ENCODE assay signal across 8 cellular contexts in genomic region chr12:51863921-51864700, GRCh38. TPM values are rescaled to one million over a fixed set of nuclear protein-coding genes. Genes with fewer than 3 reads are reported as not detected.
DNase-seq lines count a peak whose midpoint lies in the region; ATAC-seq and TF ChIP-seq lines count a peak whose summit lies in the region.

No MANE protein-coding gene starts in this region.

- no peak for TF ChIP-seq CTCF in fibroblast of villous mesenchyme (IDR thresholded peaks at IDR 0.05; ENCODE audit: insufficient read depth, low read depth, low read length)
- TF ChIP-seq CTCF in Calu3 (IDR thresholded peaks at IDR 0.05; ENCODE audit: unreplicated experiment), result no peak

- DNase-seq in EH (ENCODE audit: low read depth), result peak; percentile 25
- DNase-seq in SW480 (ENCODE audit: low spot score), result peak; percentile 64
- DNase-seq in fibroblast of villous mesenchyme (ENCODE audit: low read depth), result no peak
- peak in 9 of 10 donors; percentile 31 to 91 (median 59) for DNase-seq in posterior cingulate gyrus
- DNase-seq in Calu3, result no peak
- DNase-seq in KBM-7, result no peak
- no peak for DNase-seq in T-helper 9 cell

- H3K27me3 Mint-ChIP-seq in Calu3 (ENCODE audit: unreplicated experiment), result peaks cover 43% of the 10 kb centered on the region

- no peak for ATAC-seq in GM21367 (IDR thresholded peaks at IDR 0.05; ENCODE audit: unreplicated experiment)

- no peak overlapping the region for H3K4me3 Mint-ChIP-seq in Calu3 (ENCODE audit: low read depth, unreplicated experiment)

- intact Hi-C loops in posterior cingulate gyrus (cut with DNase I) (no loop called here), Calu3 (cut with micrococcal nuclease; ENCODE audit: unreplicated experiment) (no loop called here)

- H3K27ac Mint-ChIP-seq in Calu3 (ENCODE audit: unreplicated experiment), result no peak overlapping the region

- H3K9me3 Mint-ChIP-seq in Calu3 (ENCODE audit: low read depth, unreplicated experiment), result no peaks in the 10 kb centered on the region

- in situ Hi-C loops in KBM-7 (cut with MboI; ENCODE audit: low pct_unique_long_range_greater_than_20kb, low sequenced_read_pairs), result no loop called here

- no peaks in the 10 kb centered on the region for H3K4me1 Mint-ChIP-seq in Calu3 (ENCODE audit: low read depth, unreplicated experiment)

- no peaks in the 10 kb centered on the region for H3K36me3 Mint-ChIP-seq in Calu3 (ENCODE audit: insufficient read depth, unreplicated experiment)

- CTCF ChIA-PET in Calu3 (lab: Charles Lee), result no interaction called here

- H3K4me3 ChIP-seq in fibroblast of villous mesenchyme (ENCODE audit: low read depth, low read length), result peak overlapping the region; percentile 33

- BruUV-seq in Calu3 (replicated peaks; lab: Mats Ljungman, UMichigan), result no TSS peak

RNA-seq across cellular contexts. Expression of gene FIGNL2, which starts 15.6 kb away (rescaled TPM):
- under 0.01 and 0.32 TPM in 2 replicates for total RNA-seq in fibroblast of villous mesenchyme
- total RNA-seq in Calu3 (2022), result not detected in 2 replicates

RNA-seq across cellular contexts. Expression of gene ANKRD33, which starts 23.8 kb away (rescaled TPM):
- total RNA-seq in fibroblast of villous mesenchyme, result not detected in 2 replicates
- total RNA-seq in Calu3 (2022), result not detected in 2 replicates

RNA-seq across cellular contexts. Expression of gene ACVRL1, which starts 43.2 kb away (rescaled TPM):
- total RNA-seq in fibroblast of villous mesenchyme (10.8 and 18.0 TPM in 2 replicates), Calu3 (2022) (0.44 TPM in 1 of 2 replicates, not detected in the other)

Comparison
In these comparisons a context has a peak if more than half of its experiments do, and no peak if none do; other contexts are left out.
1. DNase-seq: peak in EH (single experiment), SW480 (single experiment) and posterior cingulate gyrus (9 of 10); none in fibroblast of villous mesenchyme (single experiment), Calu3 (single experiment), KBM-7 (single experiment) and T-helper 9 cell (single experiment).